13 cellular contexts compared by ENCODE assay signal in the genomic region with DNA sequence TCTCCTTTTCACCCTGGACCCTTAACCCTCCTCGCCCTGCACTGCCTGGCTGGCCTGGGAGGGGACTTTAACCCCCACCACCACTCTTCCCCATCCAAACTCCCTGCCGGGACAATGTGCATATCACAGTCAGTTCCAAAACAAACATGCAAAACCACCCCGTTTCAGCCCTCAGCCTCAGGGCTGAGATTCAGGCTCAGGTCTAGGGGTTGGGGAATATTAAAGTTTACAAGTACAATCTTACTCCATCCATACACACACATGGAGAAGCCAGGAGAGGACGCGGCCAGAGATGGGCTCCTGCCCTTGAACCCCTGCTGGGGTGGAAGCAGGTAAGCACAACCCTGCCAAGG. TPM values are rescaled to one million over a fixed set of nuclear protein-coding genes. Genes with fewer than 3 reads are reported as not detected.
DNase-seq lines count a peak whose midpoint lies in the region; ATAC-seq and TF ChIP-seq lines count a peak whose summit lies in the region.
"Had no signal": no experiment of that assay in that cellular context is flagged by ENCODE, and none has a peak within 500 bp of the region (broad histone marks: within the 10 kb centered on the region; RNA-seq: fewer than 3 reads in every experiment).

No MANE protein-coding gene starts in this region.

- H3F3A ChIP-seq in GM23338 (replicated peaks; ENCODE audit: low read depth) = no peaks in the 10 kb centered on the region

- H3K9ac ChIP-seq in iPS-20b (ENCODE audit: low read depth, low read length) (no peak overlapping the region), skeletal muscle satellite cell (ENCODE audit: low read depth, low read length) (peak overlapping the region; percentile 79)

- H3K79me2 ChIP-seq in GM23338 (replicated peaks; ENCODE audit: insufficient read depth) = no peaks in the 10 kb centered on the region

- peaks cover 8% of the 10 kb centered on the region for H3K4me1 Mint-ChIP-seq in GM23338

- H3K36me3 ChIP-seq in GM23338 (ENCODE audit: insufficient read depth) (no peaks in the 10 kb centered on the region), iPS-20b (ENCODE audit: insufficient read depth, low read depth, low read length) (no peaks in the 10 kb centered on the region), skeletal muscle satellite cell (ENCODE audit: insufficient read depth, low read length) (no peaks in the 10 kb centered on the region)

- H3K27me3 ChIP-seq in GM23338 (ENCODE audit: insufficient read depth) = peaks cover 23% of the 10 kb centered on the region
- H3K27me3 ChIP-seq in iPS-20b (ENCODE audit: insufficient read depth, low read length) = peaks cover 30% of the 10 kb centered on the region
- H3K27me3 ChIP-seq in skeletal muscle satellite cell (ENCODE audit: control insufficient read depth, insufficient read depth, low read length) = no peaks in the 10 kb centered on the region

- peaks cover 17% of the 10 kb centered on the region for H3K27me3 Mint-ChIP-seq in GM23338 (ENCODE audit: insufficient read depth, low read depth, poor library complexity)

- no peaks in the 10 kb centered on the region for H3K9me3 ChIP-seq in iPS-20b (ENCODE audit: insufficient read depth, low read depth, low read length)
- no peaks in the 10 kb centered on the region for H3K9me3 ChIP-seq in skeletal muscle satellite cell (replicated peaks; ENCODE audit: low read length)

- no peak for TF ChIP-seq POLR2A in GM18505 (IDR thresholded peaks at IDR 0.05; ENCODE audit: borderline replicate concordance, extremely low read depth, insufficient read depth, insufficient read length)

- H3K4me1 ChIP-seq in GM23338 (ENCODE audit: insufficient read depth) = peaks cover 5% of the 10 kb centered on the region; the same call in 1 of the 2 replicates
- H3K4me1 ChIP-seq in iPS-20b (ENCODE audit: insufficient read depth, low read length) = peaks cover 3% of the 10 kb centered on the region; the same call in 1 of the 2 replicates
- H3K4me1 ChIP-seq in skeletal muscle satellite cell (ENCODE audit: control insufficient read depth, insufficient read depth, low read length) = peaks cover 39% of the 10 kb centered on the region

- no peaks in the 10 kb centered on the region for H3K36me3 Mint-ChIP-seq in GM23338 (ENCODE audit: low read depth)

- peak overlapping the region; percentile 65 for H3K4me3 Mint-ChIP-seq in GM23338

- peak; percentile 8 for DNase-seq in GM23338 (ENCODE audit: low spot score)
- DNase-seq in choroid plexus epithelial cell (ENCODE audit: low read depth) = peak; percentile 52
- no peak for DNase-seq in cerebellar cortex (ENCODE audit: low spot score)
- DNase-seq in HK-2 (ENCODE audit: unreplicated experiment) = no peak
- DNase-seq: activated CD4-positive, alpha-beta T cell treated with anti-CD3 and anti-CD28 coated beads, Interleukin-2, amount 50 U/mL, for 48 hours; MM.1S; stimulated activated CD4-positive, alpha-beta T cell treated with anti-CD3 and anti-CD28 coated beads, Interleukin-1b, Interleukin-23, amount 100 ng/mL, for 48 hours had no signal

- peak overlapping the region; percentile 83 for H3K4me2 ChIP-seq in GM23338
- H3K4me2 ChIP-seq in skeletal muscle satellite cell (ENCODE audit: low read length) = peak overlapping the region; percentile 91
- H3K4me2 ChIP-seq: PC-9 had no signal

- H4K20me1 ChIP-seq in GM23338 (replicated peaks; ENCODE audit: insufficient read depth) = no peaks in the 10 kb centered on the region

- no peaks in the 10 kb centered on the region for H3K9me3 Mint-ChIP-seq in GM23338

- peak overlapping the region; percentile 60 for H3K4me3 ChIP-seq in GM23338
- H3K4me3 ChIP-seq in choroid plexus epithelial cell (ENCODE audit: low read depth, low read length) = peak overlapping the region; percentile 81
- H3K4me3 ChIP-seq in iPS-20b (ENCODE audit: low read length) = peak overlapping the region; percentile 63; the same call in 1 of the 2 replicates
- peak overlapping the region; percentile 81 for H3K4me3 ChIP-seq in skeletal muscle satellite cell (ENCODE audit: low read length)
- H3K4me3 ChIP-seq: PC-9 had no signal

- peak overlapping the region; percentile 96 for H2AFZ ChIP-seq in GM23338
- H2AFZ ChIP-seq: PC-9 had no signal

- no peak overlapping the region for H3K27ac ChIP-seq in GM23338 (ENCODE audit: low read depth)
- H3K27ac ChIP-seq in iPS-20b (ENCODE audit: low read length) = no peak overlapping the region
- H3K27ac ChIP-seq: PC-9 had no signal

- no peak overlapping the region for H3K27ac Mint-ChIP-seq in GM23338

- TF ChIP-seq CTCF in GM23338 (conservative IDR thresholded peaks at IDR 0.05; ENCODE audit: low read depth in 2 of 2) (no peak), choroid plexus epithelial cell (conservative IDR thresholded peaks at IDR 0.05; ENCODE audit: low read depth, low read length) (no peak)

- no peaks in the 10 kb centered on the region for H3K9me2 ChIP-seq in GM23338 (ENCODE audit: insufficient read depth)

- ATAC-seq in GM23338 (peak; percentile 45), GM18505 (IDR thresholded peaks at IDR 0.05; ENCODE audit: unreplicated experiment) (no peak), HG03342 (IDR thresholded peaks at IDR 0.05; ENCODE audit: unreplicated experiment) (no peak)

TF ChIP-seq in GM23338, 12 proteins besides CTCF, POLR2A, EP300 and RAD21 (continues in another document):
- TF ChIP-seq EZH2 (IDR thresholded peaks at IDR 0.05; ENCODE audit: low read depth, unreplicated experiment) (no peak), EZH2phosphoT487 (IDR thresholded peaks at IDR 0.05; ENCODE audit: unreplicated experiment) (no peak), NANOG (IDR thresholded peaks at IDR 0.05; ENCODE audit: borderline replicate concordance) (no peak), JUNB (IDR thresholded peaks at IDR 0.05; ENCODE audit: unreplicated experiment) (no peak), ZNF114 (CRISPR knock-in tag; IDR thresholded peaks at IDR 0.05) (no peak), POLR2AphosphoS5 (IDR thresholded peaks at IDR 0.05; ENCODE audit: low read depth) (no peak)
- TF ChIP-seq, protein P1, sequence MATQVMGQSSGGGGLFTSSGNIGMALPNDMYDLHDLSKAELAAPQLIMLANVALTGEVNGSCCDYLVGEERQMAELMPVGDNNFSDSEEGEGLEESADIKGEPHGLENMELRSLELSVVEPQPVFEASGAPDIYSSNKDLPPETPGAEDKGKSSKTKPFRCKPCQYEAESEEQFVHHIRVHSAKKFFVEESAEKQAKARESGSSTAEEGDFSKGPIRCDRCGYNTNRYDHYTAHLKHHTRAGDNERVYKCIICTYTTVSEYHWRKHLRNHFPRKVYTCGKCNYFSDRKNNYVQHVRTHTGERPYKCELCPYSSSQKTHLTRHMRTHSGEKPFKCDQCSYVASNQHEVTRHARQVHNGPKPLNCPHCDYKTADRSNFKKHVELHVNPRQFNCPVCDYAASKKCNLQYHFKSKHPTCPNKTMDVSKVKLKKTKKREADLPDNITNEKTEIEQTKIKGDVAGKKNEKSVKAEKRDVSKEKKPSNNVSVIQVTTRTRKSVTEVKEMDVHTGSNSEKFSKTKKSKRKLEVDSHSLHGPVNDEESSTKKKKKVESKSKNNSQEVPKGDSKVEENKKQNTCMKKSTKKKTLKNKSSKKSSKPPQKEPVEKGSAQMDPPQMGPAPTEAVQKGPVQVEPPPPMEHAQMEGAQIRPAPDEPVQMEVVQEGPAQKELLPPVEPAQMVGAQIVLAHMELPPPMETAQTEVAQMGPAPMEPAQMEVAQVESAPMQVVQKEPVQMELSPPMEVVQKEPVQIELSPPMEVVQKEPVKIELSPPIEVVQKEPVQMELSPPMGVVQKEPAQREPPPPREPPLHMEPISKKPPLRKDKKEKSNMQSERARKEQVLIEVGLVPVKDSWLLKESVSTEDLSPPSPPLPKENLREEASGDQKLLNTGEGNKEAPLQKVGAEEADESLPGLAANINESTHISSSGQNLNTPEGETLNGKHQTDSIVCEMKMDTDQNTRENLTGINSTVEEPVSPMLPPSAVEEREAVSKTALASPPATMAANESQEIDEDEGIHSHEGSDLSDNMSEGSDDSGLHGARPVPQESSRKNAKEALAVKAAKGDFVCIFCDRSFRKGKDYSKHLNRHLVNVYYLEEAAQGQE (IDR thresholded peaks at IDR 0.05; ENCODE audit: unreplicated experiment) = no peak

RNA-seq across cellular contexts. Expression of a gene that starts 0.5 kb away (rescaled TPM):
- 0.12 and 0.28 TPM in 2 replicates for total RNA-seq in GM23338 (2014; rRNA removed; shearing (Covaris generic))
- polyA plus RNA-seq in GM23338 (2016; fragmentation: Nextera tagmentation; extraction: Ambion mirVana) = not detected in 2 replicates
- under 0.01 and 1.3 TPM in 2 replicates for total RNA-seq in skeletal muscle satellite cell (2012; rRNA removed)
- total RNA-seq: bronchial epithelial cell had no signal

RNA-seq across cellular contexts. Expression of a gene that starts 44.0 kb away (rescaled TPM):
- total RNA-seq in GM23338 (2014; rRNA removed; shearing (Covaris generic)) = not detected in 2 replicates
- polyA plus RNA-seq in GM23338 (2016; fragmentation: Nextera tagmentation; extraction: Ambion mirVana) = not detected in 2 replicates
- under 0.01 TPM in 1 of 2 replicates, not detected in the other for total RNA-seq in skeletal muscle satellite cell (2012; rRNA removed)
- total RNA-seq: bronchial epithelial cell, PC-9 had no signal

Comparison
In these comparisons a context has a peak if more than half of its experiments do, and no peak if none do; other contexts are left out.
1. DNase-seq: peak in GM23338 (single experiment) and choroid plexus epithelial cell (single experiment); none in cerebellar cortex (single experiment) and HK-2 (single experiment).
2. Peak in every context shown above with its lines, with median percentiles within 50 percentile points of each other: H3K4me3 ChIP-seq.